Comparison of ENCODE assay signal across 8 cellular contexts in genomic region chr12:6867407-6868210, GRCh38. TPM values are rescaled to one million over a fixed set of nuclear protein-coding genes. Genes with fewer than 3 reads are reported as not detected.
DNase-seq lines count a peak whose midpoint lies in the region; ATAC-seq and TF ChIP-seq lines count a peak whose summit lies in the region.

Gene TPI1 (plus strand): TSS chr12:6867531. CDS start chr12:6867567, 36 bp downstream.

- H3K4me3 ChIP-seq in kidney epithelial cell (ENCODE audit: low read depth, low read length), result peak within 1 kb of the TSS; percentile 96

- H3K27me3 ChIP-seq in kidney epithelial cell (ENCODE audit: control insufficient read depth, insufficient read depth, low read length), result no peaks in the 10 kb centered on the region

- peaks cover 14% of the 10 kb centered on the region for H3K36me3 ChIP-seq in kidney epithelial cell (ENCODE audit: control insufficient read depth, insufficient read depth, low read length)

- peak; percentile 50 for ATAC-seq in HG02943 (IDR thresholded peaks at IDR 0.05; ENCODE audit: low read depth, unreplicated experiment)

- DNase-seq in NCI-H2227 (lab: John Stamatoyannopoulos, UW; ENCODE audit: unreplicated experiment) (peak; percentile 78), NCI-H2227 treated with DMSO at 0.1 percent for 48 hours (lab: John Stamatoyannopoulos, UW) (no peak), NCI-H2107 treated with DMSO at 0.1 percent for 48 hours (lab: John Stamatoyannopoulos, UW; ENCODE audit: unreplicated experiment) (peak; percentile 64), cerebellum (ENCODE audit: low spot score) (peak; percentile 98), kidney epithelial cell (ENCODE audit: low read depth) (no peak)
- DNase-seq in activated CD4-positive, alpha-beta T cell treated with anti-CD3 and anti-CD28 coated beads for 1 hour, result peak; percentile 72
- DNase-seq in stimulated activated CD4-positive, alpha-beta T cell treated with anti-CD3 and anti-CD28 coated beads, Interleukin-15, amount 100 ng/mL, for 24 hours, result peak; percentile 86

- TF ChIP-seq CTCF in kidney epithelial cell (IDR thresholded peaks at IDR 0.05; ENCODE audit: insufficient read depth, low read length, poor library complexity, severe bottlenecking), result no peak

RNA-seq across cellular contexts. Expression of gene TPI1, which starts in this region (rescaled TPM):
- total RNA-seq in cerebellum (270 TPM), kidney epithelial cell (499 and 519 TPM in 2 replicates)

Comparison
In these comparisons a context has a peak if more than half of its experiments do, and no peak if none do; other contexts are left out.
1. DNase-seq: peak in NCI-H2227 (single experiment), NCI-H2107 treated with DMSO at 0.1 percent for 48 hours (single experiment), activated CD4-positive, alpha-beta T cell treated with anti-CD3 and anti-CD28 coated beads for 1 hour (single experiment), cerebellum (single experiment) and stimulated activated CD4-positive, alpha-beta T cell treated with anti-CD3 and anti-CD28 coated beads, Interleukin-15, amount 100 ng/mL, for 24 hours (single experiment); none in NCI-H2227 treated with DMSO at 0.1 percent for 48 hours (single experiment) and kidney epithelial cell (single experiment).